In genomic region chr1:219088778-219089557, GRCh38 we compare ENCODE assay signal across 8 cellular contexts.
DNase-seq lines count a peak whose midpoint lies in the region; ATAC-seq and TF ChIP-seq lines count a peak whose summit lies in the region.

No MANE protein-coding gene starts in this region.

- H3K27ac ChIP-seq in gastroesophageal sphincter (no peak overlapping the region), tibial nerve (no peak overlapping the region)

- TF ChIP-seq EP300 in gastroesophageal sphincter (IDR thresholded peaks at IDR 0.05) (no peak), tibial nerve (IDR thresholded peaks at IDR 0.05) (peak in 1 of 2 donors; percentile 76)

- DNase-seq in OCI-M1 (lab: John Stamatoyannopoulos, UW) = peak; percentile 97
- DNase-seq in tibial nerve (ENCODE audit: low spot score in 2 of 2) = peak; percentile 12 to 57
- no peak for DNase-seq in superior temporal gyrus (ENCODE audit: extremely low spot score)
- no peak for DNase-seq in activated CD4-positive, alpha-beta T cell treated with anti-CD3 and anti-CD28 coated beads for 1 hour

- peak; percentile 84 for ATAC-seq in GM18873 (IDR thresholded peaks at IDR 0.05; ENCODE audit: low FRiP score, unreplicated experiment)
- ATAC-seq in HG02938 (IDR thresholded peaks at IDR 0.05; ENCODE audit: unreplicated experiment) = peak; percentile 68
- ATAC-seq in gastroesophageal sphincter = peak; percentile 90
- no peak for ATAC-seq in HG03097 (IDR thresholded peaks at IDR 0.05; ENCODE audit: low FRiP score, unreplicated experiment)

- no peak for TF ChIP-seq CTCF in gastroesophageal sphincter (IDR thresholded peaks at IDR 0.05)
- TF ChIP-seq CTCF in tibial nerve (IDR thresholded peaks at IDR 0.05) = no peak

- no peaks in the 10 kb centered on the region for H3K4me1 ChIP-seq in gastroesophageal sphincter
- no peaks in the 10 kb centered on the region for H3K4me1 ChIP-seq in tibial nerve

- no peaks in the 10 kb centered on the region for H3K27me3 ChIP-seq in gastroesophageal sphincter
- no peaks in the 10 kb centered on the region for H3K27me3 ChIP-seq in tibial nerve

- peaks cover 0 to 5% (median 0%) of the 10 kb centered on the region in 3 donors for H3K9me3 ChIP-seq in gastroesophageal sphincter
- H3K9me3 ChIP-seq in tibial nerve = peaks cover 0 to 12% (median 0%) of the 10 kb centered on the region in 4 donors

- no peak for TF ChIP-seq POLR2A in gastroesophageal sphincter (IDR thresholded peaks at IDR 0.05)
- no peak for TF ChIP-seq POLR2A in tibial nerve (IDR thresholded peaks at IDR 0.05)

- 76 to 100% methylated on average over 2 of the region's 5 CpGs for WGBS in gastroesophageal sphincter (ENCODE audit: low coverage in 1 of 2), 2 donors
- WGBS in tibial nerve, 2 donors = 82 to 89% methylated on average over 5 of the region's 5 CpGs

- H3K4me3 ChIP-seq in gastroesophageal sphincter (no peak overlapping the region), tibial nerve (no peak overlapping the region)

- H3K36me3 ChIP-seq in gastroesophageal sphincter (no peaks in the 10 kb centered on the region), tibial nerve (no peaks in the 10 kb centered on the region)

Comparison
In these comparisons a context has a peak if more than half of its experiments do, and no peak if none do; other contexts are left out.
1. DNase-seq: peak in OCI-M1 (single experiment) and tibial nerve (2 of 2); none in superior temporal gyrus (single experiment) and activated CD4-positive, alpha-beta T cell treated with anti-CD3 and anti-CD28 coated beads for 1 hour (single experiment).